ENCODE assay signal across 8 cellular contexts in the genomic region with DNA sequence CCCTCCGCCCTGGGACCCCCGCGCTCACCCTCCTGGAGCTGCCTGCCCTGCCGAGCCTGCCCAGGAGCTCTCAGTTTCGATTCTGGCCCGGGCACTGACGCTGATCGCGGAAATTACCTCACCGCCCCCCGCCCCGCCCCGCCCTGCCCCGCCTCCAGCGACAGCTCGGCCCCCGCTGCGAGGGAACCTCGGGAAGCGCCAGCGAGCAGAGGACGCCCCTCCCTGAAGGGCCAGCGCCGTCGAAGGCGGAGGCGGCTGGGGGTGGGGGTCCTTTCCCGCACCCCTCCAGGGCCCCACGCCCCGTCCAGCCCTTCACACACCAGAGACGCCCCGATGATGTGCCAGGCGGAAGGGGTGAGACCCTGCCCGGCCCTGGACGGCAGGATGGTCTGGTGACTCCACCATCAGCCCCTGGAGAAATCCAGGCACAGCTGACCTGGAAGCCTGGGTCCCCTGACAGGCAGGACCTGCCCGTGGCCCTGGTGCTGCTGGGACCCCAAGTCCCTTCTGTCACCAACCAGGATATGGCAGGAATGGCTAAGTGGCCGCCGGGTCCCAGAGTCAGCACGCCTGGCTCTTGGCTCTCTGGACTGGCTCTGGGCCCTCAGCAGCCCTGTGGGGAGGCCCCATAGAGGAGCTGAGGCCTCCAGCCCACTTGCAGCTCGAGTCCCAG. TPM values are rescaled to one million over a fixed set of nuclear protein-coding genes. Genes with fewer than 3 reads are reported as not detected.
DNase-seq lines count a peak whose midpoint lies in the region; ATAC-seq and TF ChIP-seq lines count a peak whose summit lies in the region.

A gene with protein sequence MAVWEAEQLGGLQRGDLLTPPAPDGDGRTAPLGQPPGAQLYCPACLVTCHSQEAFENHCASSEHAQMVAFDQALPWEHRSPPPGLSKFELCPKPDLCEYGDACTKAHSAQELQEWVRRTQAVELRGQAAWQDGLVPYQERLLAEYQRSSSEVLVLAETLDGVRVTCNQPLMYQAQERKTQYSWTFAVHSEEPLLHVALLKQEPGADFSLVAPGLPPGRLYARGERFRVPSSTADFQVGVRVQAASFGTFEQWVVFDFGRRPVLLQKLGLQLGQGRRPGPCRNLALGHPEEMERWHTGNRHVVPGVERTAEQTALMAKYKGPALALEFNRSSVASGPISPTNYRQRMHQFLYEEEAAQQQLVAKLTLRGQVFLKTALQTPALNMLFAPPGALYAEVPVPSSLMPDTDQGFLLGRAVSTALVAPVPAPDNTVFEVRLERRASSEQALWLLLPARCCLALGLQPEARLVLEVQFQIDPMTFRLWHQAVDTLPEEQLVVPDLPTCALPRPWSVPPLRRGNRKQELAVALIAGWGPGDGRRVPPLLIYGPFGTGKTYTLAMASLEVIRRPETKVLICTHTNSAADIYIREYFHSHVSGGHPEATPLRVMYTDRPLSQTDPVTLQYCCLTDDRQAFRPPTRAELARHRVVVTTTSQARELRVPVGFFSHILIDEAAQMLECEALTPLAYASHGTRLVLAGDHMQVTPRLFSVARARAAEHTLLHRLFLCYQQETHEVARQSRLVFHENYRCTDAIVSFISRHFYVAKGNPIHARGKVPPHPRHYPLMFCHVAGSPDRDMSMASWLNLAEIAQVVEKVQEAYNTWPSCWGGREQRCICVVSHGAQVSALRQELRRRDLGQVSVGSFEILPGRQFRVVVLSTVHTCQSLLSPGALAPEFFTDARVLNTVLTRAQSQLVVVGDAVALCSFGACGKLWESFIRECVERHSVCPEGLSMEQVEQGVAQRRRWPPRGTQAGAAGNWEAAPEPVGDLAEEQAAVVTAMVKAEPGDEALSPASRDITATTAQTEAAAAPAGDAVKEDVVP (N-terminal part only) (minus strand): TSS at position 84 of the 673 bp plus-strand sequence. CDS start 1,854 bp downstream, outside the sequence.

- TF ChIP-seq CTCF in MM.1S (IDR thresholded peaks at IDR 0.05; ENCODE audit: low read length) (no peak), astrocyte of the spinal cord (IDR thresholded peaks at IDR 0.05; ENCODE audit: low read depth, low read length) (no peak), gastrocnemius medialis (IDR thresholded peaks at IDR 0.05 in 4 of 5, conservative IDR thresholded peaks at IDR 0.05 in 1 of 5) (no peak)

- no peak within 1 kb of the TSS for H3K27ac ChIP-seq in MM.1S (ENCODE audit: low read length)
- H3K27ac ChIP-seq in iPS DF 6.9 (ENCODE audit: low read length) = no peak within 1 kb of the TSS
- H3K27ac ChIP-seq in gastrocnemius medialis = peak within 1 kb of the TSS; percentile 55 to 73 (median 70)

- WGBS in iPS DF 6.9 (ENCODE audit: insufficient coverage, insufficient read length) = no CpG with 5 or more reads among the region's 40 CpGs

- peak; percentile 70 for DNase-seq in SIG-M5 treated with dmso at 0.1 percent for 504 hours (lab: John Stamatoyannopoulos, UW; ENCODE audit: unreplicated experiment)
- no peak for DNase-seq in SIG-M5 (lab: John Stamatoyannopoulos, UW)
- peak; percentile 78 for DNase-seq in MM.1S
- DNase-seq in T-helper 2 cell = peak; percentile 21 to 68 (median 49)
- DNase-seq in astrocyte of the spinal cord (ENCODE audit: low read depth, low spot score) = peak; percentile 62
- DNase-seq in iPS DF 6.9 (ENCODE audit: low read depth, low spot score) = no peak
- DNase-seq in gastrocnemius medialis = peak in 1 of 2 donors; percentile 41

- in situ Hi-C loops in astrocyte of the spinal cord (cut with HindIII; ENCODE audit: low sequenced_read_pairs) = no loop called here
- in situ Hi-C loops in gastrocnemius medialis (cut with MboI; ENCODE audit: low sequenced_read_pairs in 4 of 4) = no loop called here

- H3K36me3 ChIP-seq in MM.1S (replicated peaks; ENCODE audit: insufficient read depth, low read length) (no peaks in the 10 kb centered on the region), iPS DF 6.9 (ENCODE audit: control insufficient read depth, insufficient read depth, low read length) (0 out of 2 replicates have a peak, but pooled peaks cover 4% of the 10 kb centered on the region), gastrocnemius medialis (no peaks in the 10 kb centered on the region)

- peak within 1 kb of the TSS; percentile 81 for H3K9ac ChIP-seq in MM.1S (ENCODE audit: low read length)

- H3K79me2 ChIP-seq in MM.1S (ENCODE audit: low read length) = peaks cover 4% of the 10 kb centered on the region; the same call in 1 of the 2 replicates

- H3K9me2 ChIP-seq in MM.1S (replicated peaks; ENCODE audit: insufficient read depth, low read length) = no peaks in the 10 kb centered on the region

- H3F3A ChIP-seq in MM.1S (ENCODE audit: insufficient read depth, low read length) = no peaks in the 10 kb centered on the region

- H3K4me3 ChIP-seq in MM.1S (ENCODE audit: low read length) = peak within 1 kb of the TSS; percentile 80
- peak within 1 kb of the TSS; percentile 81 for H3K4me3 ChIP-seq in astrocyte of the spinal cord (ENCODE audit: low read depth, low read length)
- H3K4me3 ChIP-seq in iPS DF 6.9 (ENCODE audit: low read length) = peak within 1 kb of the TSS; percentile 66; the same call in 1 of the 2 replicates
- H3K4me3 ChIP-seq in gastrocnemius medialis = peak within 1 kb of the TSS; percentile 61 to 66 (median 63)

- peak within 1 kb of the TSS; percentile 94 for H2AFZ ChIP-seq in MM.1S (ENCODE audit: low read length)

- peak; percentile 37 to 57 for ATAC-seq in gastrocnemius medialis
- ATAC-seq in GM19324 (IDR thresholded peaks at IDR 0.05; ENCODE audit: low FRiP score, unreplicated experiment) = no peak

- peak within 1 kb of the TSS; percentile 98 for H3K4me2 ChIP-seq in MM.1S (ENCODE audit: low read depth, low read length)

- TF ChIP-seq POLR2A in gastrocnemius medialis (IDR thresholded peaks at IDR 0.05) = peak in 1 of 2 donors; percentile 11

- H3K27me3 ChIP-seq in MM.1S (replicated peaks; ENCODE audit: insufficient read depth, low read length) (peaks cover 39% of the 10 kb centered on the region), iPS DF 6.9 (ENCODE audit: control insufficient read depth, insufficient read depth, low read length) (no peaks in the 10 kb centered on the region), gastrocnemius medialis (peaks cover 3 to 12% (median 10%) of the 10 kb centered on the region in 3 donors)

- H3K4me1 ChIP-seq in MM.1S (ENCODE audit: low read length) = peaks cover 9% of the 10 kb centered on the region
- H3K4me1 ChIP-seq in iPS DF 6.9 (ENCODE audit: control insufficient read depth, insufficient read depth, low read length) = peaks cover 2% of the 10 kb centered on the region; the same call in 1 of the 2 replicates
- H3K4me1 ChIP-seq in gastrocnemius medialis = peaks cover 8 to 19% of the 10 kb centered on the region in 2 donors

- H4K20me1 ChIP-seq in MM.1S (ENCODE audit: insufficient read depth, low read length) = no peaks in the 10 kb centered on the region

- no peaks in the 10 kb centered on the region for H3K9me3 ChIP-seq in MM.1S (replicated peaks; ENCODE audit: insufficient read depth, low read length)
- no peaks in the 10 kb centered on the region for H3K9me3 ChIP-seq in iPS DF 6.9 (ENCODE audit: control insufficient read depth, insufficient read depth, low read length)
- no peaks in the 10 kb centered on the region for H3K9me3 ChIP-seq in gastrocnemius medialis

- intact Hi-C loops in gastrocnemius medialis (cut with DNase I; ENCODE audit: low total_unique reads) = no loop called here

RNA-seq across cellular contexts. Expression of the gene that starts here (rescaled TPM):
- 1 to 10 TPM; 1.7 to 6.2 (median 3.6) TPM for total RNA-seq in gastrocnemius medialis

Comparison
In these comparisons a context has a peak if more than half of its experiments do, and no peak if none do; other contexts are left out.
1. DNase-seq: peak in SIG-M5 treated with dmso at 0.1 percent for 504 hours (single experiment), MM.1S (single experiment), T-helper 2 cell (5 of 5) and astrocyte of the spinal cord (single experiment); none in SIG-M5 (single experiment) and iPS DF 6.9 (single experiment).
2. H3K27ac ChIP-seq: peak in gastrocnemius medialis (4 of 4); none in MM.1S (single experiment) and iPS DF 6.9 (single experiment).
3. Peak in every context shown above with its lines, with median percentiles within 50 percentile points of each other: H3K4me3 ChIP-seq.